In the genomic region with DNA sequence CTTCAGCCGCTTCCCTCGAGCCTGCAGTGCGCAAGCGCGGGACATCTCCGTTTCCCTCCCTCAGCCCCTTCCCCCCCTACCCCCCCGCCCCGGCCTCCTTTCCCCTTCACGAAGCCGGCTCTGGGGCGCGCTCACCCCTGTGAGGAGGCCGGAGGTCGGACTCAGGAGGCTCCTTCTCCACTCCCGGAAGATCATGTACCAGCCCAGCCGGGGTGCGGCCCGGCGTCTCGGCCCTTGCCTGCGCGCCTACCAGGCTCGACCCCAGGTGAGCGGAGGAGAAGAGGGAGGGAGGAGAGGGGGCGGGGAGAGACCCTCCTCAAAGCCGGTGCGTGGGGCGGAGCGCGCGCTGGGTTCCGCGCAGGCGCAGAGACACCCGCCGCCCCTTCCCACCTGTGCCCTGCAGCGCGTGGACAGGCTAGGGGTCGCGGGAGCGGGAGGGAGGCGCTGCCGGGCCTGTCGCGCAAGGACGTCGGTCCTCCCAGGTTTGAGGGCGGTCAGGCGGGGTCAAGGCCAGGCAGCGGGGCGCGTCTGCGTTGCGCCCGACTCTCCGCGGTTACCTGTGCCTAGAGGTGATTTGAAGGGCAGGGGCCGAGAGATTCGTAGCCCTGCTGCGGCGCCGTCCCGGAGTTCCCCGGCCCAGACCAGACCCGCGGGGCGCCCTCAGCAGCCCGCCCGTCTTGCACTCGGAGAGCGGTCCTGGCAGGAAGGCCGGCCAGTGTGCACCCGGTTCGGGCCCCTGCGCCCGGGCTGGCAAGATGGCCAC, we compare ENCODE assay signal across 1 cellular context.
TF ChIP-seq lines count a peak whose summit lies in the region.

A gene with protein sequence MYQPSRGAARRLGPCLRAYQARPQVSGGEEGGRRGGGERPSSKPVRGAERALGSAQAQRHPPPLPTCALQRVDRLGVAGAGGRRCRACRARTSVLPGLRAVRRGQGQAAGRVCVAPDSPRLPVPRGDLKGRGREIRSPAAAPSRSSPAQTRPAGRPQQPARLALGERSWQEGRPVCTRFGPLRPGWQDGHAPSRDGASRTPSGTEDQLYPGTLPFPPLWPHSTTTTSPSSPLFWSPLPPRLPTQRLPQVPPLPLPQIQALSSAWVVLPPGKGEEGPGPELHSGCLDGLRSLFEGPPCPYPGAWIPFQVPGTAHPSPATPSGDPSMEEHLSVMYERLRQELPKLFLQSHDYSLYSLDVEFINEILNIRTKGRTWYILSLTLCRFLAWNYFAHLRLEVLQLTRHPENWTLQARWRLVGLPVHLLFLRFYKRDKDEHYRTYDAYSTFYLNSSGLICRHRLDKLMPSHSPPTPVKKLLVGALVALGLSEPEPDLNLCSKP (plus strand): TSS at position 95 of the 763 bp plus-strand sequence. CDS start 99 bp downstream, at position 194.

TF ChIP-seq in HepG2, 621 proteins besides CTCF, POLR2A, EP300 and RAD21 (continued from another document and continues in another):
- TF ChIP-seq, protein P1, sequence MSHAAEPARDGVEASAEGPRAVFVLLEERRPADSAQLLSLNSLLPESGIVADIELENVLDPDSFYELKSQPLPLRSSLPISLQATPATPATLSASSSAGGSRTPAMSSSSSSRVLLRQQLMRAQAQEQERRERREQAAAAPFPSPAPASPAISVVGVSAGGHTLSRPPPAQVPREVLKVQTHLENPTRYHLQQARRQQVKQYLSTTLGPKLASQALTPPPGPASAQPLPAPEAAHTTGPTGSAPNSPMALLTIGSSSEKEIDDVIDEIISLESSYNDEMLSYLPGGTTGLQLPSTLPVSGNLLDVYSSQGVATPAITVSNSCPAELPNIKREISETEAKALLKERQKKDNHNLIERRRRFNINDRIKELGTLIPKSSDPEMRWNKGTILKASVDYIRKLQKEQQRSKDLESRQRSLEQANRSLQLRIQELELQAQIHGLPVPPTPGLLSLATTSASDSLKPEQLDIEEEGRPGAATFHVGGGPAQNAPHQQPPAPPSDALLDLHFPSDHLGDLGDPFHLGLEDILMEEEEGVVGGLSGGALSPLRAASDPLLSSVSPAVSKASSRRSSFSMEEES (CRISPR knock-in tag; IDR thresholded peaks at IDR 0.05) = no peak
- TF ChIP-seq ZNF614 (CRISPR knock-in tag; IDR thresholded peaks at IDR 0.05; ENCODE audit: borderline replicate concordance) (peak; percentile 58; the same call in 1 of the 2 replicates), ZSCAN31 (CRISPR knock-in tag; IDR thresholded peaks at IDR 0.05; ENCODE audit: low read depth) (peak; percentile 97), HOXD1 (CRISPR knock-in tag; IDR thresholded peaks at IDR 0.05) (peak; percentile 86), ZNF296 (CRISPR knock-in tag; conservative IDR thresholded peaks at IDR 0.05) (peak; percentile 86; the same call in 1 of the 2 replicates), CHD4 (IDR thresholded peaks at IDR 0.05; ENCODE audit: borderline replicate concordance, low read length) (peak; percentile 60), TCF7 (IDR thresholded peaks at IDR 0.05; ENCODE audit: low read depth) (no peak), PRPF4 (IDR thresholded peaks at IDR 0.05; ENCODE audit: low read depth, low read length, poor library complexity, severe bottlenecking) (no peak), KLF15 (CRISPR knock-in tag; IDR thresholded peaks at IDR 0.05; ENCODE audit: borderline replicate concordance) (0 out of 2 replicates have a peak, but pooled peaks have one; percentile 35), MED13 (CRISPR knock-in tag; IDR thresholded peaks at IDR 0.05) (peak; percentile 95), NPAS2 (CRISPR knock-in tag; IDR thresholded peaks at IDR 0.05; ENCODE audit: borderline replicate concordance) (no peak), ZNF616 (CRISPR knock-in tag; IDR thresholded peaks at IDR 0.05; ENCODE audit: low read depth) (peak; percentile 89), RBAK (CRISPR knock-in tag; IDR thresholded peaks at IDR 0.05) (no peak), TOPORS (CRISPR knock-in tag; IDR thresholded peaks at IDR 0.05) (no peak), SKI (IDR thresholded peaks at IDR 0.05; ENCODE audit: partially characterized antibody) (peak; percentile 86), THAP11 (CRISPR knock-in tag; IDR thresholded peaks at IDR 0.05) (peak; percentile 83), SMARCE1 (IDR thresholded peaks at IDR 0.05; ENCODE audit: borderline replicate concordance) (no peak), SRSF9 (IDR thresholded peaks at IDR 0.05; ENCODE audit: borderline replicate concordance, insufficient read depth, low read depth, low read length, poor library complexity, severe bottlenecking) (no peak), ZNF598 (CRISPR knock-in tag; IDR thresholded peaks at IDR 0.05; ENCODE audit: borderline replicate concordance) (peak; percentile 99), ZNF121 (CRISPR knock-in tag; IDR thresholded peaks at IDR 0.05) (no peak; the same call in 1 of the 2 replicates), SRY (CRISPR knock-in tag; IDR thresholded peaks at IDR 0.05) (peak; percentile 95), KDM6A (CRISPR knock-in tag; IDR thresholded peaks at IDR 0.05; ENCODE audit: low read depth) (no peak), FOXA3 (CRISPR knock-in tag; IDR thresholded peaks at IDR 0.05) (peak; percentile 33; the same call in 1 of the 2 replicates), NCOR1 (IDR thresholded peaks at IDR 0.05; ENCODE audit: borderline replicate concordance, low read length) (peak; percentile 78; the same call in 1 of the 2 replicates), NR2F1 (CRISPR knock-in tag; IDR thresholded peaks at IDR 0.05) (peak; percentile 88 to 94), MAFF (IDR thresholded peaks at IDR 0.05; ENCODE audit: low read depth, low read length) (no peak), ZNF329 (CRISPR knock-in tag; IDR thresholded peaks at IDR 0.05; ENCODE audit: low read depth) (no peak), ZNF75D (CRISPR knock-in tag; IDR thresholded peaks at IDR 0.05; ENCODE audit: borderline replicate concordance) (no peak), MED1 (CRISPR knock-in tag; IDR thresholded peaks at IDR 0.05) (peak; percentile 90), ZNF451 (CRISPR knock-in tag; IDR thresholded peaks at IDR 0.05) (peak; percentile 92), HES4 (CRISPR knock-in tag; IDR thresholded peaks at IDR 0.05; ENCODE audit: borderline replicate concordance) (peak; percentile 48; the same call in 1 of the 2 replicates), ZNF776 (CRISPR knock-in tag; IDR thresholded peaks at IDR 0.05) (peak; percentile 96; the same call in 1 of the 2 replicates), ZNF225 (CRISPR knock-in tag; IDR thresholded peaks at IDR 0.05) (peak; percentile 89), NR2F6 (IDR thresholded peaks at IDR 0.05) (peak; percentile 78), NR2F6 (CRISPR knock-in tag; IDR thresholded peaks at IDR 0.05) (peak; percentile 96), ZNF430 (CRISPR knock-in tag; IDR thresholded peaks at IDR 0.05) (peak; percentile 92)
- TF ChIP-seq, protein P2, sequence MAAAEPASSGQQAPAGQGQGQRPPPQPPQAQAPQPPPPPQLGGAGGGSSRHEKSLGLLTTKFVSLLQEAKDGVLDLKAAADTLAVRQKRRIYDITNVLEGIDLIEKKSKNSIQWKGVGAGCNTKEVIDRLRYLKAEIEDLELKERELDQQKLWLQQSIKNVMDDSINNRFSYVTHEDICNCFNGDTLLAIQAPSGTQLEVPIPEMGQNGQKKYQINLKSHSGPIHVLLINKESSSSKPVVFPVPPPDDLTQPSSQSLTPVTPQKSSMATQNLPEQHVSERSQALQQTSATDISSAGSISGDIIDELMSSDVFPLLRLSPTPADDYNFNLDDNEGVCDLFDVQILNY (CRISPR knock-in tag; conservative IDR thresholded peaks at IDR 0.05) = no peak
- TF ChIP-seq, protein P3, sequence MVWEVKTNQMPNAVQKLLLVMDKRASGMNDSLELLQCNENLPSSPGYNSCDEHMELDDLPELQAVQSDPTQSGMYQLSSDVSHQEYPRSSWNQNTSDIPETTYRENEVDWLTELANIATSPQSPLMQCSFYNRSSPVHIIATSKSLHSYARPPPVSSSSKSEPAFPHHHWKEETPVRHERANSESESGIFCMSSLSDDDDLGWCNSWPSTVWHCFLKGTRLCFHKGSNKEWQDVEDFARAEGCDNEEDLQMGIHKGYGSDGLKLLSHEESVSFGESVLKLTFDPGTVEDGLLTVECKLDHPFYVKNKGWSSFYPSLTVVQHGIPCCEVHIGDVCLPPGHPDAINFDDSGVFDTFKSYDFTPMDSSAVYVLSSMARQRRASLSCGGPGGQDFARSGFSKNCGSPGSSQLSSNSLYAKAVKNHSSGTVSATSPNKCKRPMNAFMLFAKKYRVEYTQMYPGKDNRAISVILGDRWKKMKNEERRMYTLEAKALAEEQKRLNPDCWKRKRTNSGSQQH (CRISPR knock-in tag; IDR thresholded peaks at IDR 0.05; ENCODE audit: low read depth) = peak; percentile 38; the same call in 1 of the 2 replicates
- TF ChIP-seq, protein P4, sequence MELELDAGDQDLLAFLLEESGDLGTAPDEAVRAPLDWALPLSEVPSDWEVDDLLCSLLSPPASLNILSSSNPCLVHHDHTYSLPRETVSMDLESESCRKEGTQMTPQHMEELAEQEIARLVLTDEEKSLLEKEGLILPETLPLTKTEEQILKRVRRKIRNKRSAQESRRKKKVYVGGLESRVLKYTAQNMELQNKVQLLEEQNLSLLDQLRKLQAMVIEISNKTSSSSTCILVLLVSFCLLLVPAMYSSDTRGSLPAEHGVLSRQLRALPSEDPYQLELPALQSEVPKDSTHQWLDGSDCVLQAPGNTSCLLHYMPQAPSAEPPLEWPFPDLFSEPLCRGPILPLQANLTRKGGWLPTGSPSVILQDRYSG (CRISPR knock-in tag; IDR thresholded peaks at IDR 0.05) = peak; percentile 85; the same call in 1 of the 2 replicates
- TF ChIP-seq, protein P5, sequence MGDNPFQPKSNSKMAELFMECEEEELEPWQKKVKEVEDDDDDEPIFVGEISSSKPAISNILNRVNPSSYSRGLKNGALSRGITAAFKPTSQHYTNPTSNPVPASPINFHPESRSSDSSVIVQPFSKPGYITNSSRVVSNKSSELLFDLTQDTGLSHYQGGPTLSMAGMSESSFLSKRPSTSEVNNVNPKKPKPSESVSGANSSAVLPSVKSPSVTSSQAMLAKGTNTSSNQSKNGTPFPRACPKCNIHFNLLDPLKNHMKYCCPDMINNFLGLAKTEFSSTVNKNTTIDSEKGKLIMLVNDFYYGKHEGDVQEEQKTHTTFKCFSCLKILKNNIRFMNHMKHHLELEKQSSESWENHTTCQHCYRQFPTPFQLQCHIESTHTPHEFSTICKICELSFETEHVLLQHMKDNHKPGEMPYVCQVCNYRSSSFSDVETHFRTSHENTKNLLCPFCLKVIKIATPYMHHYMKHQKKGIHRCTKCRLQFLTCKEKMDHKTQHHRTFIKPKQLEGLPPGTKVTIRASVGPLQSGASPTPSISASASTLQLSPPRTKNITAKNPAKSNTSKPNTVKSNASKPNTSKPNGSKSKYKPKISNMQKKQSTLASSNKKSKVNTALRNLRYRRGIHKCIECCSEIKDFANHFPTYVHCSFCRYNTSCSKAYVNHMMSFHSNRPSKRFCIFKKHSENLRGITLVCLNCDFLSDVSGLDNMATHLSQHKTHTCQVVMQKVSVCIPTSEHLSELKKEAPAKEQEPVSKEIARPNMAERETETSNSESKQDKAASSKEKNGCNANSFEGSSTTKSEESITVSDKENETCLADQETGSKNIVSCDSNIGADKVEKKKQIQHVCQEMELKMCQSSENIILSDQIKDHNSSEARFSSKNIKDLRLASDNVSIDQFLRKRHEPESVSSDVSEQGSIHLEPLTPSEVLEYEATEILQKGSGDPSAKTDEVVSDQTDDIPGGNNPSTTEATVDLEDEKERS (CRISPR knock-in tag; IDR thresholded peaks at IDR 0.05) = no peak
- TF ChIP-seq, protein P6, sequence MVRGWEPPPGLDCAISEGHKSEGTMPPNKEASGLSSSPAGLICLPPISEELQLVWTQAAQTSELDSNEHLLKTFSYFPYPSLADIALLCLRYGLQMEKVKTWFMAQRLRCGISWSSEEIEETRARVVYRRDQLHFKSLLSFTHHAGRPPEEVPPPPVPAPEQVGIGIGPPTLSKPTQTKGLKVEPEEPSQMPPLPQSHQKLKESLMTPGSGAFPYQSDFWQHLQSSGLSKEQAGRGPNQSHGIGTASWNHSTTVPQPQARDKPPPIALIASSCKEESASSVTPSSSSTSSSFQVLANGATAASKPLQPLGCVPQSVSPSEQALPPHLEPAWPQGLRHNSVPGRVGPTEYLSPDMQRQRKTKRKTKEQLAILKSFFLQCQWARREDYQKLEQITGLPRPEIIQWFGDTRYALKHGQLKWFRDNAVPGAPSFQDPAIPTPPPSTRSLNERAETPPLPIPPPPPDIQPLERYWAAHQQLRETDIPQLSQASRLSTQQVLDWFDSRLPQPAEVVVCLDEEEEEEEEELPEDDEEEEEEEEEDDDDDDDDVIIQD (CRISPR knock-in tag; IDR thresholded peaks at IDR 0.05; ENCODE audit: low read depth) = no peak
- TF ChIP-seq, protein P7, sequence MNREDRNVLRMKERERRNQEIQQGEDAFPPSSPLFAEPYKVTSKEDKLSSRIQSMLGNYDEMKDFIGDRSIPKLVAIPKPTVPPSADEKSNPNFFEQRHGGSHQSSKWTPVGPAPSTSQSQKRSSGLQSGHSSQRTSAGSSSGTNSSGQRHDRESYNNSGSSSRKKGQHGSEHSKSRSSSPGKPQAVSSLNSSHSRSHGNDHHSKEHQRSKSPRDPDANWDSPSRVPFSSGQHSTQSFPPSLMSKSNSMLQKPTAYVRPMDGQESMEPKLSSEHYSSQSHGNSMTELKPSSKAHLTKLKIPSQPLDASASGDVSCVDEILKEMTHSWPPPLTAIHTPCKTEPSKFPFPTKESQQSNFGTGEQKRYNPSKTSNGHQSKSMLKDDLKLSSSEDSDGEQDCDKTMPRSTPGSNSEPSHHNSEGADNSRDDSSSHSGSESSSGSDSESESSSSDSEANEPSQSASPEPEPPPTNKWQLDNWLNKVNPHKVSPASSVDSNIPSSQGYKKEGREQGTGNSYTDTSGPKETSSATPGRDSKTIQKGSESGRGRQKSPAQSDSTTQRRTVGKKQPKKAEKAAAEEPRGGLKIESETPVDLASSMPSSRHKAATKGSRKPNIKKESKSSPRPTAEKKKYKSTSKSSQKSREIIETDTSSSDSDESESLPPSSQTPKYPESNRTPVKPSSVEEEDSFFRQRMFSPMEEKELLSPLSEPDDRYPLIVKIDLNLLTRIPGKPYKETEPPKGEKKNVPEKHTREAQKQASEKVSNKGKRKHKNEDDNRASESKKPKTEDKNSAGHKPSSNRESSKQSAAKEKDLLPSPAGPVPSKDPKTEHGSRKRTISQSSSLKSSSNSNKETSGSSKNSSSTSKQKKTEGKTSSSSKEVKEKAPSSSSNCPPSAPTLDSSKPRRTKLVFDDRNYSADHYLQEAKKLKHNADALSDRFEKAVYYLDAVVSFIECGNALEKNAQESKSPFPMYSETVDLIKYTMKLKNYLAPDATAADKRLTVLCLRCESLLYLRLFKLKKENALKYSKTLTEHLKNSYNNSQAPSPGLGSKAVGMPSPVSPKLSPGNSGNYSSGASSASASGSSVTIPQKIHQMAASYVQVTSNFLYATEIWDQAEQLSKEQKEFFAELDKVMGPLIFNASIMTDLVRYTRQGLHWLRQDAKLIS (CRISPR knock-in tag; IDR thresholded peaks at IDR 0.05) = 0 out of 2 replicates have a peak, but pooled peaks have one; percentile 67
- TF ChIP-seq, protein P8, sequence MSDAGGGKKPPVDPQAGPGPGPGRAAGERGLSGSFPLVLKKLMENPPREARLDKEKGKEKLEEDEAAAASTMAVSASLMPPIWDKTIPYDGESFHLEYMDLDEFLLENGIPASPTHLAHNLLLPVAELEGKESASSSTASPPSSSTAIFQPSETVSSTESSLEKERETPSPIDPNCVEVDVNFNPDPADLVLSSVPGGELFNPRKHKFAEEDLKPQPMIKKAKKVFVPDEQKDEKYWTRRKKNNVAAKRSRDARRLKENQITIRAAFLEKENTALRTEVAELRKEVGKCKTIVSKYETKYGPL (CRISPR knock-in tag; IDR thresholded peaks at IDR 0.05) = no peak
